In genomic region chr20:53625611-53626129, GRCh38 we compare ENCODE assay signal across 6 cellular contexts. TPM values are rescaled to one million over a fixed set of nuclear protein-coding genes. Genes with fewer than 3 reads are reported as not detected.
DNase-seq lines count a peak whose midpoint lies in the region; ATAC-seq, FAIRE-seq and TF ChIP-seq lines count a peak whose summit lies in the region.
"Not testable (repeated sequence)": the region's sequence is repeated elsewhere in the genome, so short reads cannot be mapped to it uniquely, and the experiment has no call there.

No MANE protein-coding gene starts in this region.

- not testable (repeated sequence) for H3K9ac ChIP-seq in Loucy (ENCODE audit: low read depth, low read length, poor library complexity, severe bottlenecking); K562 (ENCODE audit: insufficient read depth in 1 of 2, low read depth in 2 of 2, low read length in 2 of 2)

- H3F3A ChIP-seq in Loucy (ENCODE audit: low read depth): not testable (repeated sequence)

- not testable (repeated sequence) for H3K9me3 Mint-ChIP-seq in activated CD8-positive, alpha-beta T cell treated with anti-CD3 and anti-CD28 coated beads, Interleukin-2, amount 10 ng/mL, durations not matched to agents 7 days and 5 days (ENCODE audit: insufficient read depth)

- not testable (repeated sequence) for TF ChIP-seq EP300 in K562 (IDR thresholded peaks at IDR 0.05; ENCODE audit: low read length); sigmoid colon (IDR thresholded peaks at IDR 0.05)

- not testable (repeated sequence) for H3K36me3 Mint-ChIP-seq in activated CD8-positive, alpha-beta T cell treated with anti-CD3 and anti-CD28 coated beads, Interleukin-2, amount 10 ng/mL, durations not matched to agents 7 days and 5 days (ENCODE audit: low read depth)

- not testable (repeated sequence) for H3K27me3 ChIP-seq in Loucy (ENCODE audit: insufficient read depth, low read length, poor library complexity, severe bottlenecking); RWPE2 (ENCODE audit: insufficient read depth, poor library complexity, severe bottlenecking); K562 (ENCODE audit: control insufficient read depth in 2 of 2, insufficient read depth in 2 of 2, low read length in 2 of 2); sigmoid colon

- TF ChIP-seq RAD21 in K562 (CRISPR knock-in tag; conservative IDR thresholded peaks at IDR 0.05 in 1 of 2, IDR thresholded peaks at IDR 0.05 in 1 of 2): not testable (repeated sequence)

- CTCF ChIA-PET in activated CD8-positive, alpha-beta T cell treated with anti-CD3 and anti-CD28 coated beads, Interleukin-2, amount 10 ng/mL, durations not matched to agents 7 days and 5 days (lab: Charles Lee); K562 (lab: Yijun Ruan, JAX; ENCODE audit: low intra/inter-chr PET ratio): not testable (repeated sequence)

- peak overlapping the region; percentile 55; the same call in 1 of the 2 replicates for H2AFZ ChIP-seq in Loucy (ENCODE audit: low read length)
- H2AFZ ChIP-seq in K562 (ENCODE audit: low read depth, low read length): not testable (repeated sequence)

- H3K9me2 ChIP-seq in Loucy (replicated peaks; ENCODE audit: low read depth, low read length): not testable (repeated sequence)

- not testable (repeated sequence) for H3K4me3 ChIP-seq in Loucy (ENCODE audit: low read length, poor library complexity, severe bottlenecking); RWPE2 (ENCODE audit: severe bottlenecking); K562; sigmoid colon

- not testable (repeated sequence) for H3K36me3 ChIP-seq in Loucy (ENCODE audit: insufficient read depth, low read length); RWPE2 (ENCODE audit: low read depth); K562 (ENCODE audit: control insufficient read depth, insufficient read depth, low read length); sigmoid colon

- 91% methylated on average over 4 of the region's 7 CpGs for WGBS in K562 (ENCODE audit: insufficient coverage, low coverage, missing lambda C conversion rate)
- 83 to 94% methylated on average over 7 of the region's 7 CpGs for WGBS in sigmoid colon, 2 donors

- POLR2A ChIA-PET in activated CD8-positive, alpha-beta T cell treated with anti-CD3 and anti-CD28 coated beads, Interleukin-2, amount 10 ng/mL, durations not matched to agents 7 days and 5 days (lab: Charles Lee): not testable (repeated sequence)
- POLR2A ChIA-PET in K562 (lab: Yijun Ruan, JAX): interaction anchor here (5.5 kb wide), 1 partner anchor 14 kb away, joined by 60 read pairs; no protein-coding TSS in a partner anchor

- not testable (repeated sequence) for H3K9me3 ChIP-seq in Loucy (ENCODE audit: insufficient read depth, low read depth, low read length); RWPE2 (ENCODE audit: severe bottlenecking); K562 (replicated peaks; ENCODE audit: control insufficient read depth, insufficient read depth, low read depth, low read length); sigmoid colon

- H3K4me3 Mint-ChIP-seq in activated CD8-positive, alpha-beta T cell treated with anti-CD3 and anti-CD28 coated beads, Interleukin-2, amount 10 ng/mL, durations not matched to agents 7 days and 5 days: not testable (repeated sequence)

- intact Hi-C loops in K562 (cut with micrococcal nuclease); sigmoid colon (cut with DNase I): not testable (repeated sequence)

- not testable (repeated sequence) for H3K9me1 ChIP-seq in K562 (ENCODE audit: control insufficient read depth, insufficient read depth, low read length)

- H3K4me1 Mint-ChIP-seq in activated CD8-positive, alpha-beta T cell treated with anti-CD3 and anti-CD28 coated beads, Interleukin-2, amount 10 ng/mL, durations not matched to agents 7 days and 5 days (ENCODE audit: low read depth): peaks cover 56% of the 10 kb centered on the region

- FAIRE-seq in K562 (lab: Jason Lieb, UNC): not testable (repeated sequence)

- in situ Hi-C loops in K562 (cut with MboI): not testable (repeated sequence)

- not testable (repeated sequence) for H3K27ac ChIP-seq in RWPE2 (ENCODE audit: poor library complexity, severe bottlenecking); K562 (ENCODE audit: extremely low read depth, low read depth, low read length)
- peak overlapping the region in 2 of 4 donors; percentile 10 to 29 for H3K27ac ChIP-seq in sigmoid colon

- not testable (repeated sequence) for BruUV-seq in K562 (replicated peaks; lab: Mats Ljungman, UMichigan)

- not testable (repeated sequence) for H3K27me3 Mint-ChIP-seq in activated CD8-positive, alpha-beta T cell treated with anti-CD3 and anti-CD28 coated beads, Interleukin-2, amount 10 ng/mL, durations not matched to agents 7 days and 5 days (ENCODE audit: low read depth)

- H3K4me1 ChIP-seq in Loucy (ENCODE audit: insufficient read depth, low read length, poor library complexity, severe bottlenecking) (peaks cover 39% of the 10 kb centered on the region), RWPE2 (ENCODE audit: insufficient read depth, poor library complexity, severe bottlenecking) (peaks cover 33% of the 10 kb centered on the region), K562 (replicated peaks in 1 of 2; ENCODE audit: control insufficient read depth in 2 of 2, insufficient read depth in 2 of 2, low read length in 2 of 2) (peaks cover 21 to 26% of the 10 kb centered on the region in 2 experiments; a peak in 4 of 5 replicates), sigmoid colon (peaks cover 0 to 30% (median 26%) of the 10 kb centered on the region in 4 donors)

- peak; percentile 13 for DNase-seq in RWPE2 (ENCODE audit: low spot score)
- not testable (repeated sequence) for DNase-seq in activated CD8-positive, alpha-beta T cell treated with anti-CD3 and anti-CD28 coated beads, Interleukin-2, amount 10 ng/mL, durations not matched to agents 7 days and 5 days; K562 (ENCODE audit: extremely low read depth in 1 of 4, low spot score in 3 of 4)
- DNase-seq in mesenteric fat pad (ENCODE audit: low spot score): peak; percentile 37
- peak; percentile 26 for DNase-seq in sigmoid colon

- TF ChIP-seq CTCF in Loucy (conservative IDR thresholded peaks at IDR 0.05; ENCODE audit: low read length); RWPE2 (IDR thresholded peaks at IDR 0.05; ENCODE audit: poor library complexity, severe bottlenecking); K562 (IDR thresholded peaks at IDR 0.05 in 2 of 3, conservative IDR thresholded peaks at IDR 0.05 in 1 of 3; ENCODE audit: insufficient read depth in 2 of 3, low read depth in 1 of 3, low read length in 3 of 3); sigmoid colon (IDR thresholded peaks at IDR 0.05): not testable (repeated sequence)

- ATAC-seq in RWPE2 (ENCODE audit: low read depth); activated CD8-positive, alpha-beta T cell treated with anti-CD3 and anti-CD28 coated beads, Interleukin-2, amount 10 ng/mL, durations not matched to agents 7 days and 5 days; K562: not testable (repeated sequence)

- not testable (repeated sequence) for H4K20me1 ChIP-seq in Loucy (ENCODE audit: insufficient read depth, low read length, poor library complexity, severe bottlenecking); K562 (replicated peaks; ENCODE audit: control insufficient read depth, insufficient read depth, low read length)

- H3K27ac Mint-ChIP-seq in activated CD8-positive, alpha-beta T cell treated with anti-CD3 and anti-CD28 coated beads, Interleukin-2, amount 10 ng/mL, durations not matched to agents 7 days and 5 days: peak overlapping the region; percentile 20

- not testable (repeated sequence) for H3K4me2 ChIP-seq in Loucy (ENCODE audit: low read depth, low read length, poor library complexity, severe bottlenecking); K562 (ENCODE audit: insufficient read depth, low read length)

- not testable (repeated sequence) for TF ChIP-seq POLR2A in K562 (conservative IDR thresholded peaks at IDR 0.05); sigmoid colon (IDR thresholded peaks at IDR 0.05)

- H3K79me2 ChIP-seq in Loucy (ENCODE audit: insufficient read depth, low read length); K562 (ENCODE audit: control insufficient read depth, insufficient read depth, low read length): not testable (repeated sequence)

TF ChIP-seq in K562, 482 proteins besides CTCF, POLR2A, EP300 and RAD21 (continues in another document):
- TF ChIP-seq ADNP (tag; IDR thresholded peaks at IDR 0.05) (peak; percentile 31; the same call in 1 of the 2 replicates), BACH1 (tag; IDR thresholded peaks at IDR 0.05) (peak; percentile 45; the same call in 1 of the 2 replicates), CEBPB (tag; IDR thresholded peaks at IDR 0.05) (0 out of 2 replicates have a peak, but pooled peaks have one; percentile 7)

RNA-seq across cellular contexts. Expression of gene ZNF217, which starts 32.0 kb away (rescaled TPM):
- total RNA-seq in activated CD8-positive, alpha-beta T cell treated with anti-CD3 and anti-CD28 coated beads, Interleukin-2, amount 10 ng/mL, durations not matched to agents 7 days and 5 days: 100 to 1,000 TPM; 104 to 113 TPM
- 27.8 and 53.4 TPM in 2 replicates for total RNA-seq in K562 (2011; cell fraction: chromatin; rRNA removed; ENCODE audit: low replicate concordance)
- total RNA-seq in K562 (2011; cell fraction: nucleolus; rRNA removed): 21.3 and 24.7 TPM in 2 replicates
- total RNA-seq in K562 (2011; cell fraction: nucleoplasm; rRNA removed): 26.2 and 28.5 TPM in 2 replicates
- 16.8 and 17.7 TPM in 2 replicates for total RNA-seq in K562 (2014; rRNA removed)
- 23.4 and 25.0 TPM in 2 replicates for total RNA-seq in K562 (2014; rRNA removed; fragmentation: Illumina TruSeq; extraction: Trizol)
- total RNA-seq in K562 (2015; rRNA removed; fragmentation: Illumina TruSeq; extraction: Trizol): 18.7 and 21.8 TPM in 2 replicates
- 39.7 and 41.8 TPM in 2 replicates for total RNA-seq in K562 (2021)
- polyA plus RNA-seq in K562 (2011; rRNA removed): 11.4 and 12.9 TPM in 2 replicates
- 6.8 and 8.6 TPM in 2 replicates for polyA plus RNA-seq in K562 (2011; cell fraction: cytosol; rRNA removed)
- 19.8 and 24.3 TPM in 2 replicates for polyA plus RNA-seq in K562 (2011; cell fraction: nucleus; rRNA removed)
- polyA plus RNA-seq in K562 (2012): 17.7 and 21.1 TPM in 2 replicates
- polyA plus RNA-seq in K562 (2014; fragmentation: Illumina TruSeq; extraction: Trizol): 19.3 and 26.7 TPM in 2 replicates
- polyA plus RNA-seq in K562 (2014; fragmentation: Nextera tagmentation; extraction: Ambion mirVana): 1 to 10 TPM; 3.0 to 7.1 TPM
- 16.0 and 23.5 TPM in 2 replicates for polyA plus RNA-seq in K562 (2014; rRNA removed)
- polyA minus RNA-seq in K562 (2011; rRNA and poly(A)+ RNA removed): 36.2 and 44.6 TPM in 2 replicates
- polyA minus RNA-seq in K562 (2011; cell fraction: cytosol; rRNA and poly(A)+ RNA removed): 21.7 and 25.7 TPM in 2 replicates
- 19.7 and 29.4 TPM in 2 replicates for polyA minus RNA-seq in K562 (2011; cell fraction: nucleus; rRNA and poly(A)+ RNA removed)
- 61.4 TPM for total RNA-seq in mesenteric fat pad
- total RNA-seq in sigmoid colon: 10 to 100 TPM; 11.4 to 20.2 (median 15.9) TPM
- 10 to 100 TPM; 17.6 to 27.0 (median 21.0) TPM for polyA plus RNA-seq in sigmoid colon
